ENCODE assay signal across 18 cellular contexts in genomic region chr12:32151552-32151951, GRCh38.
"Had no signal": no experiment of that assay in that cellular context is flagged by ENCODE, and none has a peak within 500 bp of the region (broad histone marks: within the 10 kb centered on the region; RNA-seq: fewer than 3 reads in every experiment).

No MANE protein-coding gene starts in this region.

- H3K4me1 ChIP-seq: right atrium auricular region had no signal

- H3K27me3 Mint-ChIP-seq: dendritic cell treated with granulocyte-macrophage colony-stimulating factor and Interleukin-4, amounts not matched to agents 40 ng/mL and 50 ng/mL, for 4 days; naive thymus-derived CD8-positive, alpha-beta T cell; type B pancreatic cell had no signal

- H3K4me3 ChIP-seq: heart right ventricle, mucosa of descending colon, right atrium auricular region, sigmoid colon, skin epidermis had no signal

- H3K4me3 Mint-ChIP-seq: dendritic cell treated with granulocyte-macrophage colony-stimulating factor and Interleukin-4, amounts not matched to agents 40 ng/mL and 50 ng/mL, for 4 days; naive thymus-derived CD8-positive, alpha-beta T cell; neural crest cell; type B pancreatic cell had no signal

- H3K27ac Mint-ChIP-seq: dendritic cell treated with granulocyte-macrophage colony-stimulating factor and Interleukin-4, amounts not matched to agents 40 ng/mL and 50 ng/mL, for 4 days; naive thymus-derived CD8-positive, alpha-beta T cell; type B pancreatic cell had no signal

- H3K27ac ChIP-seq: heart right ventricle, right atrium auricular region, sigmoid colon, skin epidermis had no signal

- H3K36me3 ChIP-seq: heart right ventricle, right atrium auricular region, sigmoid colon had no signal

- H3K27me3 ChIP-seq: heart right ventricle, right atrium auricular region, sigmoid colon had no signal

- ATAC-seq: heart right ventricle; left lobe of liver; mucosa of descending colon; naive thymus-derived CD8-positive, alpha-beta T cell had no signal

- FAIRE-seq: endothelial cell of umbilical vein, frontal cortex, islet of Langerhans, urothelium cell line had no signal

- DNase-seq: heart right ventricle; hypothalamus; kidney glomerular epithelial cell; mucosa of descending colon; naive thymus-derived CD8-positive, alpha-beta T cell; sigmoid colon; stimulated activated CD4-positive, alpha-beta T cell treated with anti-CD3 and anti-CD28 coated beads, Interleukin-2, amount 100 ng/mL, for 24 hours; stimulated activated naive CD4-positive, alpha-beta T cell treated with Interleukin-2 at 50 U/mL for 16 hours had no signal

- H3K9me3 ChIP-seq: mucosa of descending colon, right atrium auricular region, sigmoid colon had no signal

- H3K9me3 Mint-ChIP-seq: neural crest cell, type B pancreatic cell had no signal
